Comparison of ENCODE assay signal across 7 cellular contexts in genomic region chr7:3953946-3954345, GRCh38.
"Had no signal": no experiment of that assay in that cellular context is flagged by ENCODE, and none has a peak within 500 bp of the region (broad histone marks: within the 10 kb centered on the region; RNA-seq: fewer than 3 reads in every experiment).

No MANE protein-coding gene starts in this region.

- DNase-seq: H9, HCEC 1CT, KBM-7 had no signal

- H3K27ac ChIP-seq: HL-60 had no signal

- ATAC-seq: GM23338 had no signal

- H3K4me2 ChIP-seq: GM23338 had no signal

- FAIRE-seq: H1, H54 had no signal

- H2AFZ ChIP-seq: GM23338 had no signal

- H3K4me3 ChIP-seq: GM23338 had no signal
